11 cellular contexts compared by ENCODE assay signal in the genomic region with DNA sequence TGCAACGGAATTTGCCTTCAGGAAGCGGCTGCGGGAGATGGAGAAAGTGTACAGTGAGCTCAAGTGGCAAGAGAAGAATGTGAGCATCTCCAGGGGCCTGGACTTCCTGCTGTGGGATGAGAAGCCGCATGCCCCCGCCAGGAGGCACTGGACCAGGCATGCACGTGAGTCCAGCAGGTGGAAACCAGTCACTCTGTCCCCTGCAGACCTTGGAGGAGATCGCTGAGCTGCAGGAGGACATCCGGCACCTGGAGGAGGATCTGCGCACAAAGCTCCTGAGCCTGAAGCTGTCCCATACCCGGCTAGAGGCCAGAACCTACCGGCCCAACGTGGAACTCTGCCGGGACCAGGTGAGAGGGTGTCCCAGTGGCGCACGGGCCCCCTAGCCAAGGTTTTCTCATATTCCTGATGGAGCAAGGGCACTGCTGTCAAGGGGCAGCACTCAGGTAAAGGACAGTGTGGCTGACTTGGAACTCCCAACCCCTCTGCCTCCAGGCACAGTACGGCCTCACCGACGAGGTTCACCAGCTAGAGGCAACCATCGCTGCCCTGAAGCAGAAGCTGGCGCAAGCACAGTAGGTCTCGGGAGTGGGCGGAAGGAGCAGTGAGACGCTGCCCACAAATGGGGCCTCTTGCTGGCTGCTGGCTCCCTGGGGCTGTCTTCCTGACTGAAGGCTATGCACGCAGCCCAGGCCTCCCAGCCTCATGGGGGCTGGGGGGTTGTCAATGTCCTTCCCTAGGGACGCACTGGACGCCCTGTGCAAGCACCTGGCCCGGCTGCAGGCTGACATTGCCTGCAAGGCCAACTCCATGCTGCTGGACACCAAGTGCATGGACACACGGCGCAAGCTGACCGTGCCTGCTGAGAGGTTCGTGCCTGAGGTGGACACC. TPM values are rescaled to one million over a fixed set of nuclear protein-coding genes. Genes with fewer than 3 reads are reported as not detected.
A peak's percentile ranks its signal among the peaks of the same experiment; 100 is the strongest.
DNase-seq lines count a peak whose midpoint lies in the region; FAIRE-seq and TF ChIP-seq lines count a peak whose summit lies in the region.
"Had no signal": no experiment of that assay in that cellular context is flagged by ENCODE, and none has a peak within 500 bp of the region (broad histone marks: within the 10 kb centered on the region; RNA-seq: fewer than 3 reads in every experiment).

No MANE protein-coding gene starts in this region.

- H3K9me3 Mint-ChIP-seq in brain (no peaks in the 10 kb centered on the region), neural crest cell (no peaks in the 10 kb centered on the region)

- no peak for FAIRE-seq in D721Med (lab: Jason Lieb, UNC)

- no peaks in the 10 kb centered on the region for H3K9me3 ChIP-seq in KOPT-K1 (ENCODE audit: insufficient read depth, low read length, poor library complexity, severe bottlenecking)
- H3K9me3 ChIP-seq in MG63, result no peaks in the 10 kb centered on the region

- DNase-seq in ELF-1 (ENCODE audit: low read depth, low spot score) (peak; percentile 81), neural crest cell (ENCODE audit: low read depth, low spot score) (no peak), MG63 (no peak), D721Med (ENCODE audit: insufficient read length, low spot score) (no peak), dermis blood vessel endothelial cell (no peak), DMS153 treated with DMSO at 0.1 percent for 48 hours (lab: John Stamatoyannopoulos, UW; ENCODE audit: unreplicated experiment) (no peak)
- DNase-seq: NCI-H2107; stimulated activated CD4-positive, alpha-beta T cell treated with anti-CD3 and anti-CD28 coated beads, Interleukin-15, amount 100 ng/mL, for 24 hours had no signal

- H3K4me1 Mint-ChIP-seq in brain, result peaks cover 40% of the 10 kb centered on the region
- peaks cover 27% of the 10 kb centered on the region for H3K4me1 Mint-ChIP-seq in neural crest cell

- H3K27ac Mint-ChIP-seq in brain (peak overlapping the region in 3 of 5 experiments; percentile 64 to 87 (median 69)), neural crest cell (ENCODE audit: unreplicated experiment) (no peak overlapping the region)

- H3K4me3 Mint-ChIP-seq in brain (peak overlapping the region in 4 of 5 experiments; percentile 25 to 97 (median 66)), neural crest cell (peak overlapping the region; percentile 92)

- no peaks in the 10 kb centered on the region for H3K27me3 ChIP-seq in MG63

- H3K36me3 Mint-ChIP-seq in brain (peaks cover 26% of the 10 kb centered on the region), neural crest cell (ENCODE audit: low read depth) (no peaks in the 10 kb centered on the region)

- peak overlapping the region; percentile 75 for H3K27ac ChIP-seq in KOPT-K1 (ENCODE audit: low read depth, low read length, poor library complexity, severe bottlenecking)

- no peak overlapping the region for H3K4me3 ChIP-seq in MG63

- peaks cover 9% of the 10 kb centered on the region for H3K27me3 Mint-ChIP-seq in brain
- H3K27me3 Mint-ChIP-seq in neural crest cell (ENCODE audit: low read depth), result no peaks in the 10 kb centered on the region

- H3K36me3 ChIP-seq in KOPT-K1 (ENCODE audit: insufficient read depth, low read length), result peaks cover 18% of the 10 kb centered on the region
- peaks cover 22% of the 10 kb centered on the region for H3K36me3 ChIP-seq in MG63

- TF ChIP-seq CTCF in brain (conservative IDR thresholded peaks at IDR 0.05) (no peak), neural crest cell (conservative IDR thresholded peaks at IDR 0.05) (no peak), D721Med (IDR thresholded peaks at IDR 0.05; ENCODE audit: insufficient read depth, missing control alignments) (no peak)

RNA-seq across cellular contexts. Expression of a gene that starts 1.2 kb away (rescaled TPM):
- 39.1 TPM for polyA plus RNA-seq in brain (ENCODE audit: insufficient read depth, low read depth, low replicate concordance)
- total RNA-seq in neural crest cell (33.8 and 34.0 TPM in 2 replicates), dermis blood vessel endothelial cell (43.1 and 52.9 TPM in 2 replicates)
- total RNA-seq in MG63 (2014; rRNA removed; shearing (Covaris generic); ENCODE audit: low replicate concordance), result 64.5 and 65.4 TPM in 2 replicates

RNA-seq across cellular contexts. Expression of a gene that starts 3.6 kb away (rescaled TPM):
- 12.0 TPM for polyA plus RNA-seq in brain (ENCODE audit: insufficient read depth, low read depth, low replicate concordance)
- total RNA-seq in neural crest cell, result 7.4 and 8.4 TPM in 2 replicates
- total RNA-seq in MG63 (2014; rRNA removed; shearing (Covaris generic); ENCODE audit: low replicate concordance), result not detected in 2 replicates
- total RNA-seq in dermis blood vessel endothelial cell, result 0.14 and 0.68 TPM in 2 replicates
- total RNA-seq: Right ventricle myocardium inferior had no signal

RNA-seq across cellular contexts. Expression of a gene that starts 37.5 kb away (rescaled TPM):
- polyA plus RNA-seq in brain (ENCODE audit: insufficient read depth, low read depth, low replicate concordance), result 1.8 TPM
- total RNA-seq in neural crest cell, result 0.09 TPM in 2 replicates
- 0.99 and 1.4 TPM in 2 replicates for total RNA-seq in MG63 (2014; rRNA removed; shearing (Covaris generic); ENCODE audit: low replicate concordance)
- total RNA-seq in dermis blood vessel endothelial cell, result 3.0 and 3.2 TPM in 2 replicates
